Comparison of ENCODE assay signal across 16 cellular contexts in genomic region chr1:202835548-202836072, GRCh38. TPM values are rescaled to one million over a fixed set of nuclear protein-coding genes. Genes with fewer than 3 reads are reported as not detected.
A peak's percentile ranks its signal among the peaks of the same experiment; 100 is the strongest.
DNase-seq lines count a peak whose midpoint lies in the region; ATAC-seq lines count a peak whose summit lies in the region.
"Had no signal": no experiment of that assay in that cellular context is flagged by ENCODE, and none has a peak within 500 bp of the region (broad histone marks: within the 10 kb centered on the region; RNA-seq: fewer than 3 reads in every experiment).

No MANE protein-coding gene starts in this region.

- peaks cover 23% of the 10 kb centered on the region for H3K4me1 Mint-ChIP-seq in activated naive CD4-positive, alpha-beta T cell treated with anti-CD3 and anti-CD28 coated beads for 36 hours (ENCODE audit: low read depth)
- H3K4me1 Mint-ChIP-seq in T-helper 1 cell treated with Interleukin-12 subunit alpha and Interleukin-12 subunit beta and Interleukin-4 antibody, amounts not matched to agents 30 μg/mL and 1 μg/mL, for 36 hours (ENCODE audit: low read depth) = peaks cover 55% of the 10 kb centered on the region
- H3K4me1 Mint-ChIP-seq in stimulated activated naive CD8-positive, alpha-beta T cell treated with anti-CD3 and anti-CD28 coated beads, Interleukin-15, amount 100 ng/mL, for 72 hours = peaks cover 54% of the 10 kb centered on the region

- no peak overlapping the region for H3K27ac ChIP-seq in effector memory CD4-positive, alpha-beta T cell (ENCODE audit: insufficient read depth, low read length, poor library complexity, severe bottlenecking)
- H3K27ac ChIP-seq: cardiac muscle cell, pancreas, upper lobe of left lung had no signal

- H3K4me3 Mint-ChIP-seq in activated naive CD4-positive, alpha-beta T cell treated with anti-CD3 and anti-CD28 coated beads for 36 hours = no peak overlapping the region
- peak overlapping the region; percentile 60 for H3K4me3 Mint-ChIP-seq in T-helper 1 cell treated with Interleukin-12 subunit alpha and Interleukin-12 subunit beta and Interleukin-4 antibody, amounts not matched to agents 30 μg/mL and 1 μg/mL, for 36 hours
- H3K4me3 Mint-ChIP-seq in stimulated activated naive CD8-positive, alpha-beta T cell treated with anti-CD3 and anti-CD28 coated beads, Interleukin-15, amount 100 ng/mL, for 72 hours = peak overlapping the region; percentile 56 to 62

- peak overlapping the region; percentile 30 for H3K4me3 ChIP-seq in effector memory CD4-positive, alpha-beta T cell (ENCODE audit: insufficient read depth, low read depth, low read length, poor library complexity, severe bottlenecking)
- H3K4me3 ChIP-seq: cardiac muscle cell, pancreas, upper lobe of left lung had no signal

- intact Hi-C loops in activated naive CD4-positive, alpha-beta T cell treated with anti-CD3 and anti-CD28 coated beads for 36 hours (cut with micrococcal nuclease) = no loop called here

- no peaks in the 10 kb centered on the region for H3K9me3 Mint-ChIP-seq in activated naive CD4-positive, alpha-beta T cell treated with anti-CD3 and anti-CD28 coated beads for 36 hours
- H3K9me3 Mint-ChIP-seq in T-helper 1 cell treated with Interleukin-12 subunit alpha and Interleukin-12 subunit beta and Interleukin-4 antibody, amounts not matched to agents 30 μg/mL and 1 μg/mL, for 36 hours = no peaks in the 10 kb centered on the region
- no peaks in the 10 kb centered on the region for H3K9me3 Mint-ChIP-seq in stimulated activated naive CD8-positive, alpha-beta T cell treated with anti-CD3 and anti-CD28 coated beads, Interleukin-15, amount 100 ng/mL, for 72 hours

- H3K9me3 ChIP-seq in effector memory CD4-positive, alpha-beta T cell (ENCODE audit: control insufficient read depth, low read length) = no peaks in the 10 kb centered on the region
- H3K9me3 ChIP-seq: pancreas, upper lobe of left lung had no signal

- CTCF ChIA-PET in activated naive CD4-positive, alpha-beta T cell treated with anti-CD3 and anti-CD28 coated beads for 36 hours (lab: Charles Lee) = no interaction called here

- H3K36me3 Mint-ChIP-seq in activated naive CD4-positive, alpha-beta T cell treated with anti-CD3 and anti-CD28 coated beads for 36 hours (ENCODE audit: low read depth) = no peaks in the 10 kb centered on the region
- H3K36me3 Mint-ChIP-seq in T-helper 1 cell treated with Interleukin-12 subunit alpha and Interleukin-12 subunit beta and Interleukin-4 antibody, amounts not matched to agents 30 μg/mL and 1 μg/mL, for 36 hours (ENCODE audit: low read depth) = peaks cover 5% of the 10 kb centered on the region

- ATAC-seq in stimulated activated naive CD8-positive, alpha-beta T cell treated with anti-CD3 and anti-CD28 coated beads, Interleukin-15, amount 100 ng/mL, for 72 hours = peak; percentile 90
- ATAC-seq in HG03280 (IDR thresholded peaks at IDR 0.05; ENCODE audit: unreplicated experiment) (no peak), HG02588 (IDR thresholded peaks at IDR 0.05; ENCODE audit: unreplicated experiment) (no peak), HG03159 (IDR thresholded peaks at IDR 0.05; ENCODE audit: unreplicated experiment) (no peak)
- ATAC-seq: left lobe of liver, pancreas had no signal

- peak; percentile 44 for DNase-seq in activated naive CD4-positive, alpha-beta T cell treated with anti-CD3 and anti-CD28 coated beads for 36 hours
- DNase-seq in activated naive CD4-positive, alpha-beta T cell (lab: John Stamatoyannopoulos, UW) = no peak
- peak; percentile 9 to 29 (median 25) for DNase-seq in effector memory CD4-positive, alpha-beta T cell
- peak; percentile 5 to 34 for DNase-seq in stimulated activated naive CD8-positive, alpha-beta T cell treated with anti-CD3 and anti-CD28 coated beads, Interleukin-15, amount 100 ng/mL, for 72 hours
- DNase-seq: activated CD8-positive, alpha-beta memory T cell treated with anti-CD3 and anti-CD28 coated beads for 24 hours; NCI-H187 treated with DMSO at 0.1 percent for 48 hours; pancreas; stimulated activated CD4-positive, alpha-beta T cell treated with anti-CD3 and anti-CD28 coated beads, Interleukin-4, amount 100 ng/mL, for 4 hours; upper lobe of left lung had no signal

- H3K4me1 ChIP-seq in effector memory CD4-positive, alpha-beta T cell (ENCODE audit: control insufficient read depth, insufficient read depth, low read length, poor library complexity, severe bottlenecking) = peaks cover 32% of the 10 kb centered on the region
- H3K4me1 ChIP-seq: pancreas, upper lobe of left lung had no signal

- H3K36me3 ChIP-seq in effector memory CD4-positive, alpha-beta T cell (ENCODE audit: control insufficient read depth, insufficient read depth, low read length) = no peaks in the 10 kb centered on the region
- H3K36me3 ChIP-seq: cardiac muscle cell, pancreas, upper lobe of left lung had no signal

- H3K27me3 Mint-ChIP-seq in activated naive CD4-positive, alpha-beta T cell treated with anti-CD3 and anti-CD28 coated beads for 36 hours (ENCODE audit: low read depth) = peaks cover 4% of the 10 kb centered on the region
- H3K27me3 Mint-ChIP-seq in T-helper 1 cell treated with Interleukin-12 subunit alpha and Interleukin-12 subunit beta and Interleukin-4 antibody, amounts not matched to agents 30 μg/mL and 1 μg/mL, for 36 hours (ENCODE audit: low read depth) = no peaks in the 10 kb centered on the region
- H3K27me3 Mint-ChIP-seq in stimulated activated naive CD8-positive, alpha-beta T cell treated with anti-CD3 and anti-CD28 coated beads, Interleukin-15, amount 100 ng/mL, for 72 hours = peaks cover 14% of the 10 kb centered on the region

- no peak overlapping the region for H3K27ac Mint-ChIP-seq in activated naive CD4-positive, alpha-beta T cell treated with anti-CD3 and anti-CD28 coated beads for 36 hours
- H3K27ac Mint-ChIP-seq in T-helper 1 cell treated with Interleukin-12 subunit alpha and Interleukin-12 subunit beta and Interleukin-4 antibody, amounts not matched to agents 30 μg/mL and 1 μg/mL, for 36 hours = peak overlapping the region; percentile 85
- H3K27ac Mint-ChIP-seq in stimulated activated naive CD8-positive, alpha-beta T cell treated with anti-CD3 and anti-CD28 coated beads, Interleukin-15, amount 100 ng/mL, for 72 hours = peak overlapping the region; percentile 54 to 59

- H3K27me3 ChIP-seq in effector memory CD4-positive, alpha-beta T cell (replicated peaks; ENCODE audit: control insufficient read depth, insufficient read depth, low read length, poor library complexity, severe bottlenecking) = no peaks in the 10 kb centered on the region
- H3K27me3 ChIP-seq: cardiac muscle cell, pancreas, upper lobe of left lung had no signal

RNA-seq across cellular contexts. Expression of gene PCAT6, which starts 24.9 kb away (rescaled TPM):
- total RNA-seq in activated naive CD4-positive, alpha-beta T cell treated with anti-CD3 and anti-CD28 coated beads for 36 hours = under 1 TPM; 0.37 to 0.43 TPM
- total RNA-seq: HT1080 had no signal

RNA-seq across cellular contexts. Expression of gene KDM5B, which starts 27.4 kb away (rescaled TPM):
- 10 to 100 TPM; 16.8 to 18.2 TPM for total RNA-seq in activated naive CD4-positive, alpha-beta T cell treated with anti-CD3 and anti-CD28 coated beads for 36 hours

RNA-seq across cellular contexts. Expression of gene RABIF, which starts 53.3 kb away (rescaled TPM):
- 1 to 10 TPM; 5.9 to 6.2 TPM for total RNA-seq in activated naive CD4-positive, alpha-beta T cell treated with anti-CD3 and anti-CD28 coated beads for 36 hours

Comparison
In these comparisons a context has a peak if more than half of its experiments do, and no peak if none do; other contexts are left out.
1. DNase-seq: peak in activated naive CD4-positive, alpha-beta T cell treated with anti-CD3 and anti-CD28 coated beads for 36 hours (single experiment), effector memory CD4-positive, alpha-beta T cell (3 of 3) and stimulated activated naive CD8-positive, alpha-beta T cell treated with anti-CD3 and anti-CD28 coated beads, Interleukin-15, amount 100 ng/mL, for 72 hours (2 of 2); none in activated naive CD4-positive, alpha-beta T cell (0 of 4).